9 cellular contexts compared by ENCODE assay signal in genomic region chr11:47508595-47509555, GRCh38. TPM values are rescaled to one million over a fixed set of nuclear protein-coding genes. Genes with fewer than 3 reads are reported as not detected.
A peak's percentile ranks its signal among the peaks of the same experiment; 100 is the strongest.
DNase-seq lines count a peak whose midpoint lies in the region; ATAC-seq and TF ChIP-seq lines count a peak whose summit lies in the region.
"Had no signal": no experiment of that assay in that cellular context is flagged by ENCODE, and none has a peak within 500 bp of the region (broad histone marks: within the 10 kb centered on the region; RNA-seq: fewer than 3 reads in every experiment).

No MANE protein-coding gene starts in this region.

- ATAC-seq in naive B cell (ENCODE audit: low read depth in 2 of 2) (no peak), HG03108 (IDR thresholded peaks at IDR 0.05; ENCODE audit: unreplicated experiment) (no peak)

- H3K4me3 Mint-ChIP-seq in activated T-helper 1 cell treated with anti-CD3 and anti-CD28 coated beads, Interleukin-12 subunit alpha, Interleukin-12 subunit beta, Interleukin-2, Interleukin-4 antibody, amounts not matched to agents 30 ng/mL and 10 ng/mL and 1 ng/mL, durations not matched to agents 14 hours and 24 hours and 36 hours, result peak overlapping the region; percentile 34
- peak overlapping the region in 6 of 8 donors; percentile 12 to 80 (median 71) for H3K4me3 Mint-ChIP-seq in naive B cell

- TF ChIP-seq CTCF in GM06990 (IDR thresholded peaks at IDR 0.05; ENCODE audit: insufficient read depth, low read length, poor library complexity, severe bottlenecking) (no peak), HEK293 (tag by site-specific recombination; IDR thresholded peaks at IDR 0.05) (no peak)

- no peaks in the 10 kb centered on the region for H3K27me3 Mint-ChIP-seq in activated T-helper 1 cell treated with anti-CD3 and anti-CD28 coated beads, Interleukin-12 subunit alpha, Interleukin-12 subunit beta, Interleukin-2, Interleukin-4 antibody, amounts not matched to agents 30 ng/mL and 10 ng/mL and 1 ng/mL, durations not matched to agents 14 hours and 24 hours and 36 hours (ENCODE audit: insufficient read depth)
- H3K27me3 Mint-ChIP-seq in naive B cell, result no peaks in the 10 kb centered on the region

- H3K27ac Mint-ChIP-seq in activated T-helper 1 cell treated with anti-CD3 and anti-CD28 coated beads, Interleukin-12 subunit alpha, Interleukin-12 subunit beta, Interleukin-2, Interleukin-4 antibody, amounts not matched to agents 30 ng/mL and 10 ng/mL and 1 ng/mL, durations not matched to agents 14 hours and 24 hours and 36 hours, result peak overlapping the region; percentile 87
- peak overlapping the region; percentile 25 to 98 (median 84) for H3K27ac Mint-ChIP-seq in naive B cell

- POLR2A ChIA-PET in HEK293 (lab: Yijun Ruan, JAX) (interaction anchor here (0.9 to 1.3 kb wide), 2 partner anchors 16 to 31 kb away, joined by 3 read pairs; no protein-coding TSS in a partner anchor), HEK293T (lab: Yijun Ruan, JAX) (interaction anchor here (1.0 kb wide), 1 partner anchor 43 kb away, joined by 3 read pairs; no protein-coding TSS in a partner anchor)

- H3K9me3 ChIP-seq in HEK293 (ENCODE audit: control insufficient read depth, insufficient read depth, low read depth, low read length), result no peaks in the 10 kb centered on the region

- H3K27ac ChIP-seq in HEK293 (ENCODE audit: extremely low read depth, low read depth, low read length), result 0 out of 2 replicates have a peak overlapping the region, but pooled peaks have one; percentile 3

- CTCF ChIA-PET in HEK293 (lab: Yijun Ruan, JAX) (interaction anchor here (0.6 to 1.2 kb wide), 2 partner anchors 44 to 59 kb away, joined by 3 to 4 read pairs; no protein-coding TSS in a partner anchor), HEK293T (lab: Yijun Ruan, JAX) (interaction anchor here (0.7 to 1.0 kb wide), 3 partner anchors 44 to 138 kb away, joined by 6 to 10 read pairs (median 6); partner anchors contain the start of gene CELF1)

- H3K9me3 Mint-ChIP-seq in activated T-helper 1 cell treated with anti-CD3 and anti-CD28 coated beads, Interleukin-12 subunit alpha, Interleukin-12 subunit beta, Interleukin-2, Interleukin-4 antibody, amounts not matched to agents 30 ng/mL and 10 ng/mL and 1 ng/mL, durations not matched to agents 14 hours and 24 hours and 36 hours, result no peaks in the 10 kb centered on the region
- no peaks in the 10 kb centered on the region for H3K9me3 Mint-ChIP-seq in naive B cell

- H3K36me3 Mint-ChIP-seq in activated T-helper 1 cell treated with anti-CD3 and anti-CD28 coated beads, Interleukin-12 subunit alpha, Interleukin-12 subunit beta, Interleukin-2, Interleukin-4 antibody, amounts not matched to agents 30 ng/mL and 10 ng/mL and 1 ng/mL, durations not matched to agents 14 hours and 24 hours and 36 hours (ENCODE audit: low read depth), result peaks cover 3% of the 10 kb centered on the region
- no peaks in the 10 kb centered on the region for H3K36me3 Mint-ChIP-seq in naive B cell

- peaks cover 26% of the 10 kb centered on the region for H3K4me1 ChIP-seq in HEK293 (ENCODE audit: control insufficient read depth, insufficient read depth, low read length)

- peak overlapping the region; percentile 33 for H3K4me3 ChIP-seq in GM06990 (replicated peaks; ENCODE audit: low read depth, low read length)
- no peak overlapping the region for H3K4me3 ChIP-seq in HEK293 (ENCODE audit: low read depth, low read length)

- H3K4me1 Mint-ChIP-seq in activated T-helper 1 cell treated with anti-CD3 and anti-CD28 coated beads, Interleukin-12 subunit alpha, Interleukin-12 subunit beta, Interleukin-2, Interleukin-4 antibody, amounts not matched to agents 30 ng/mL and 10 ng/mL and 1 ng/mL, durations not matched to agents 14 hours and 24 hours and 36 hours (ENCODE audit: low read depth), result peaks cover 76% of the 10 kb centered on the region
- peaks cover 44 to 95% (median 67%) of the 10 kb centered on the region in 3 donors for H3K4me1 Mint-ChIP-seq in naive B cell

- H3K36me3 ChIP-seq in GM06990 (ENCODE audit: control insufficient read depth, insufficient read depth, low read length) (no peaks in the 10 kb centered on the region), HEK293 (ENCODE audit: control insufficient read depth in 2 of 2, insufficient read depth in 1 of 2, low read length in 2 of 2) (no peaks in the 10 kb centered on the region)

- DNase-seq in GM06990 (ENCODE audit: extremely low read depth, insufficient read length) (peak; percentile 20), naive B cell (no peak), HEK293T (ENCODE audit: extremely low spot score) (no peak), posterior cingulate gyrus (no peak), SW480 (ENCODE audit: low spot score) (no peak)
- no peak for DNase-seq in activated T-helper 1 cell treated with anti-CD3 and anti-CD28 coated beads, Interleukin-12 subunit alpha, Interleukin-12 subunit beta, Interleukin-2, Interleukin-4 antibody, amounts not matched to agents 30 ng/mL and 10 ng/mL and 1 ng/mL, durations not matched to agents 14 hours and 24 hours and 36 hours (ENCODE audit: low spot score)
- DNase-seq: erythroblast had no signal

- no peaks in the 10 kb centered on the region for H3K27me3 ChIP-seq in GM06990 (replicated peaks; ENCODE audit: control insufficient read depth, insufficient read depth, low read length)

- intact Hi-C loops in activated T-helper 1 cell treated with anti-CD3 and anti-CD28 coated beads, Interleukin-12 subunit alpha, Interleukin-12 subunit beta, Interleukin-2, Interleukin-4 antibody, amounts not matched to agents 30 ng/mL and 10 ng/mL and 1 ng/mL, durations not matched to agents 14 hours and 24 hours and 36 hours (cut with micrococcal nuclease), result no loop called here
- intact Hi-C loops in posterior cingulate gyrus (cut with DNase I), result no loop called here

TF ChIP-seq in HEK293, 187 proteins besides CTCF, POLR2A, EP300 and RAD21 (continues in another document):
- 0 out of 2 replicates have a peak, but pooled peaks have one; percentile 24 for TF ChIP-seq SCRT1 (tag by site-specific recombination; IDR thresholded peaks at IDR 0.05; ENCODE audit: borderline replicate concordance)
- TF ChIP-seq SP3 (tag by site-specific recombination; IDR thresholded peaks at IDR 0.05), result no peak
- no peak for TF ChIP-seq ZNF837 (tag by site-specific recombination; IDR thresholded peaks at IDR 0.05)
- no peak for TF ChIP-seq ZNF585B (tag by site-specific recombination; IDR thresholded peaks at IDR 0.05)
- no peak for TF ChIP-seq ZNF302 (tag by site-specific recombination; IDR thresholded peaks at IDR 0.05; ENCODE audit: low read depth)
- no peak for TF ChIP-seq ZNF423 (tag by site-specific recombination; IDR thresholded peaks at IDR 0.05)
- TF ChIP-seq ZNF792 (tag by site-specific recombination; IDR thresholded peaks at IDR 0.05), result no peak
- peak; percentile 64 for TF ChIP-seq ZSCAN4 (tag by site-specific recombination; IDR thresholded peaks at IDR 0.05)

TF ChIP-seq in HEK293T, 16 proteins besides CTCF, POLR2A, EP300 and RAD21:
- TF ChIP-seq BHLHE40 (IDR thresholded peaks at IDR 0.05; ENCODE audit: borderline replicate concordance) (no peak), FOXM1 (IDR thresholded peaks at IDR 0.05; ENCODE audit: borderline replicate concordance) (no peak), ZNF384 (IDR thresholded peaks at IDR 0.05) (no peak), NFRKB (IDR thresholded peaks at IDR 0.05) (no peak), SP1 (IDR thresholded peaks at IDR 0.05) (no peak), TARDBP (IDR thresholded peaks at IDR 0.05) (no peak), PKNOX1 (IDR thresholded peaks at IDR 0.05) (no peak), FOXA1 (IDR thresholded peaks at IDR 0.05) (no peak), ELF4 (IDR thresholded peaks at IDR 0.05) (no peak)

RNA-seq across cellular contexts. Expression of gene CELF1, which starts 44.1 kb away (rescaled TPM):
- total RNA-seq in activated T-helper 1 cell treated with anti-CD3 and anti-CD28 coated beads, Interleukin-12 subunit alpha, Interleukin-12 subunit beta, Interleukin-2, Interleukin-4 antibody, amounts not matched to agents 30 ng/mL and 10 ng/mL and 1 ng/mL, durations not matched to agents 14 hours and 24 hours and 36 hours, result 148 and 155 TPM in 2 replicates
- polyA plus RNA-seq in naive B cell (ENCODE audit: low read depth in 6 of 6), result 10 to 100 TPM; 61.5 to 96.8 (median 69.0) TPM

RNA-seq across cellular contexts. Expression of gene PTPMT1, which starts 56.5 kb away (rescaled TPM):
- total RNA-seq in activated T-helper 1 cell treated with anti-CD3 and anti-CD28 coated beads, Interleukin-12 subunit alpha, Interleukin-12 subunit beta, Interleukin-2, Interleukin-4 antibody, amounts not matched to agents 30 ng/mL and 10 ng/mL and 1 ng/mL, durations not matched to agents 14 hours and 24 hours and 36 hours, result 57.5 and 60.6 TPM in 2 replicates
- polyA plus RNA-seq in naive B cell (ENCODE audit: low read depth in 6 of 6), result 100 to 1,000 TPM in 1 of 6 donors, 10 to 100 TPM in 5; 69.3 to 133 (median 81.2) TPM

RNA-seq across cellular contexts. Expression of gene RAPSN, which starts 59.9 kb away (rescaled TPM):
- 0.51 and 0.62 TPM in 2 replicates for total RNA-seq in activated T-helper 1 cell treated with anti-CD3 and anti-CD28 coated beads, Interleukin-12 subunit alpha, Interleukin-12 subunit beta, Interleukin-2, Interleukin-4 antibody, amounts not matched to agents 30 ng/mL and 10 ng/mL and 1 ng/mL, durations not matched to agents 14 hours and 24 hours and 36 hours
- polyA plus RNA-seq in naive B cell (ENCODE audit: low read depth in 6 of 6), result not detected
